Comparison of ENCODE assay signal across 8 cellular contexts in the genomic region with DNA sequence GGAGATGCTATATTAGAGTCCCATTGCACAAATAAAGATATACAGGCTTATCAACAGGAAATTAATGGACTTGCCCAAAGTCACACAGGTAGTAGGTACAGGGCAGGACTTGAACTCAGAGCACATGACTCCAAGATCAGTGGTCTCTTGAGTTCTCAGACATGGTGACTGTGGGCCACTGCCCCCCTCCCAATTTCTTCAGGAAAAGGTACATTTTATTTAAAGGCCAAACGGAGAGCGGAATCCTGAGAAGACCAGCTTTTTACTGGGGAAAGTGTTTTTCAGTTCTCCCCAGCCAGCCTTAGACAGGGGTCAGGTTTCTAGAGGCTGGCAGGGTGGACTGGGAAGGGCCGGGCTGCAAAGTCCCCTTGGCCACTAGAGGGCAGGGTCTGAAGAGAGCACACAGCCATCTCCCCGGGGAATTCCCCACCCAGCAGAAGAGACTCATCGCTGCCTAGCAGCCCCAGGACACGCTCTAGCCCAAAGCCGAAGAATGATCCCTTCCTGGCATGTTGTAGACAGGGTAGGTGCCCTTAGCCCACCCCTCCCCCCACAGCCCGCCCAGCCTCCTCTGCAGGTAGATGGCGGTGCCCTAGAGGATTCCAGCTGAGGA. TPM values are rescaled to one million over a fixed set of nuclear protein-coding genes. Genes with fewer than 3 reads are reported as not detected.
A peak's percentile ranks its signal among the peaks of the same experiment; 100 is the strongest.
DNase-seq lines count a peak whose midpoint lies in the region; ATAC-seq and TF ChIP-seq lines count a peak whose summit lies in the region.

No MANE protein-coding gene starts in this region.

- no peak for TF ChIP-seq POLR2A in transverse colon (IDR thresholded peaks at IDR 0.05)

- H3K27me3 Mint-ChIP-seq in activated T-helper 2 cell treated with anti-CD3 and anti-CD28 coated beads, Interferon-gamma antibody, Interleukin-2, Interleukin-4, amounts not matched to agents 10 μg/mL and 5 μg/mL and 100 μg/mL, durations not matched to agents 14 hours and 24 hours and 36 hours (ENCODE audit: low read depth), result no peaks in the 10 kb centered on the region

- H3K79me2 ChIP-seq in KMS-11 (ENCODE audit: insufficient read depth, low read depth) (no peaks in the 10 kb centered on the region), parathyroid adenoma (peaks cover 4% of the 10 kb centered on the region)

- H3K27me3 ChIP-seq in KMS-11 (ENCODE audit: insufficient read depth, low read depth), result no peaks in the 10 kb centered on the region
- H3K27me3 ChIP-seq in RWPE2 (ENCODE audit: insufficient read depth, poor library complexity, severe bottlenecking), result no peaks in the 10 kb centered on the region
- H3K27me3 ChIP-seq in foreskin keratinocyte, result no peaks in the 10 kb centered on the region
- no peaks in the 10 kb centered on the region for H3K27me3 ChIP-seq in parathyroid adenoma (ENCODE audit: control insufficient read depth, insufficient read depth, low read length)
- H3K27me3 ChIP-seq in transverse colon, result no peaks in the 10 kb centered on the region

- peak overlapping the region; percentile 79 for H3K4me3 ChIP-seq in KMS-11 (IDR thresholded peaks at IDR 0.05; ENCODE audit: insufficient read depth, low read depth, low read length)
- H3K4me3 ChIP-seq in RWPE2 (ENCODE audit: severe bottlenecking), result no peak overlapping the region
- no peak overlapping the region for H3K4me3 ChIP-seq in parathyroid adenoma (ENCODE audit: low read depth, low read length)
- no peak overlapping the region for H3K4me3 ChIP-seq in transverse colon

- peak; percentile 100 for TF ChIP-seq CTCF in KMS-11 (conservative IDR thresholded peaks at IDR 0.05; ENCODE audit: low read depth, low read length)
- TF ChIP-seq CTCF in RWPE2 (IDR thresholded peaks at IDR 0.05; ENCODE audit: poor library complexity, severe bottlenecking), result peak; percentile 87
- TF ChIP-seq CTCF in foreskin keratinocyte (conservative IDR thresholded peaks at IDR 0.05), result peak; percentile 94
- TF ChIP-seq CTCF in parathyroid adenoma (IDR thresholded peaks at IDR 0.05), result peak; percentile 60
- peak; percentile 67 to 87 (median 81) for TF ChIP-seq CTCF in transverse colon (IDR thresholded peaks at IDR 0.05)

- H3K36me3 Mint-ChIP-seq in activated T-helper 2 cell treated with anti-CD3 and anti-CD28 coated beads, Interferon-gamma antibody, Interleukin-2, Interleukin-4, amounts not matched to agents 10 μg/mL and 5 μg/mL and 100 μg/mL, durations not matched to agents 14 hours and 24 hours and 36 hours (ENCODE audit: low read depth), result peaks cover 18% of the 10 kb centered on the region

- no peak for TF ChIP-seq EP300 in transverse colon (IDR thresholded peaks at IDR 0.05; ENCODE audit: low read depth)

- peak; percentile 85 for DNase-seq in DMS53 treated with DMSO at 0.1 percent for 48 hours (lab: John Stamatoyannopoulos, UW; ENCODE audit: unreplicated experiment)
- DNase-seq in RWPE2 (ENCODE audit: low spot score), result peak; percentile 76
- peak; percentile 68 for DNase-seq in activated T-helper 2 cell treated with anti-CD3 and anti-CD28 coated beads, Interferon-gamma antibody, Interleukin-2, Interleukin-4, amounts not matched to agents 10 μg/mL and 5 μg/mL and 100 μg/mL, durations not matched to agents 14 hours and 24 hours and 36 hours (ENCODE audit: low spot score)
- peak; percentile 51 to 71 for DNase-seq in foreskin keratinocyte
- DNase-seq in transverse colon, result peak; percentile 78

- H3K27ac Mint-ChIP-seq in activated T-helper 2 cell treated with anti-CD3 and anti-CD28 coated beads, Interferon-gamma antibody, Interleukin-2, Interleukin-4, amounts not matched to agents 10 μg/mL and 5 μg/mL and 100 μg/mL, durations not matched to agents 14 hours and 24 hours and 36 hours, result peak overlapping the region; percentile 15

- H3K9ac ChIP-seq in KMS-11 (peak overlapping the region; percentile 16; the same call in 1 of the 2 replicates), parathyroid adenoma (no peak overlapping the region)

- in situ Hi-C loops in transverse colon (cut with MboI; ENCODE audit: low pct_ligation_motif_present in 1 of 4, low pct_unique_long_range_greater_than_20kb in 1 of 4, low sequenced_read_pairs in 3 of 4), result loop anchor here (25.0 kb wide), 2 partner anchors 353 to 378 kb away; no protein-coding TSS in a partner anchor

- H3K4me2 ChIP-seq in KMS-11 (peak overlapping the region; percentile 46), parathyroid adenoma (ENCODE audit: low read length) (no peak overlapping the region)

- no peaks in the 10 kb centered on the region for H4K20me1 ChIP-seq in KMS-11 (ENCODE audit: insufficient read depth)

- WGBS in transverse colon (ENCODE audit: low coverage in 1 of 2), 2 donors, result 0 to 40% methylated on average over 1 to 9 of the region's 9 CpGs

- H3K36me3 ChIP-seq in KMS-11 (ENCODE audit: insufficient read depth) (no peaks in the 10 kb centered on the region), RWPE2 (ENCODE audit: low read depth) (no peaks in the 10 kb centered on the region), parathyroid adenoma (ENCODE audit: control insufficient read depth, insufficient read depth, low read length) (no peaks in the 10 kb centered on the region), transverse colon (no peaks in the 10 kb centered on the region)

- ATAC-seq in GM21576 (IDR thresholded peaks at IDR 0.05; ENCODE audit: unreplicated experiment), result peak; percentile 93
- peak; percentile 99 for ATAC-seq in RWPE2 (ENCODE audit: low read depth)
- ATAC-seq in foreskin keratinocyte, result peak; percentile 99

- intact Hi-C loops in activated T-helper 2 cell treated with anti-CD3 and anti-CD28 coated beads, Interferon-gamma antibody, Interleukin-2, Interleukin-4, amounts not matched to agents 10 μg/mL and 5 μg/mL and 100 μg/mL, durations not matched to agents 14 hours and 24 hours and 36 hours (cut with micrococcal nuclease), result loop anchor here (2.0 to 5.0 kb wide), 3 partner anchors 60 to 252 kb away; no protein-coding TSS in a partner anchor
- intact Hi-C loops in transverse colon (cut with DNase I; ENCODE audit: low total_unique reads), result loop anchor here (5.0 kb wide), 1 partner anchor 143 kb away; no protein-coding TSS in a partner anchor

- H2AFZ ChIP-seq in KMS-11 (ENCODE audit: low read depth), result peak overlapping the region; percentile 43
- peak overlapping the region; percentile 22 for H2AFZ ChIP-seq in parathyroid adenoma

- H3K9me3 ChIP-seq in RWPE2 (ENCODE audit: severe bottlenecking) (no peaks in the 10 kb centered on the region), parathyroid adenoma (ENCODE audit: control insufficient read depth, low read length) (no peaks in the 10 kb centered on the region), transverse colon (no peaks in the 10 kb centered on the region)

- H3K4me1 Mint-ChIP-seq in activated T-helper 2 cell treated with anti-CD3 and anti-CD28 coated beads, Interferon-gamma antibody, Interleukin-2, Interleukin-4, amounts not matched to agents 10 μg/mL and 5 μg/mL and 100 μg/mL, durations not matched to agents 14 hours and 24 hours and 36 hours (ENCODE audit: low read depth), result peaks cover 45% of the 10 kb centered on the region

- H3K4me3 Mint-ChIP-seq in activated T-helper 2 cell treated with anti-CD3 and anti-CD28 coated beads, Interferon-gamma antibody, Interleukin-2, Interleukin-4, amounts not matched to agents 10 μg/mL and 5 μg/mL and 100 μg/mL, durations not matched to agents 14 hours and 24 hours and 36 hours (ENCODE audit: low read depth), result no peak overlapping the region

- no peaks in the 10 kb centered on the region for H3K9me3 Mint-ChIP-seq in activated T-helper 2 cell treated with anti-CD3 and anti-CD28 coated beads, Interferon-gamma antibody, Interleukin-2, Interleukin-4, amounts not matched to agents 10 μg/mL and 5 μg/mL and 100 μg/mL, durations not matched to agents 14 hours and 24 hours and 36 hours

- H3K27ac ChIP-seq in KMS-11, result 0 out of 2 replicates have a peak overlapping the region, but pooled peaks have one; percentile 9
- no peak overlapping the region for H3K27ac ChIP-seq in RWPE2 (ENCODE audit: poor library complexity, severe bottlenecking)
- H3K27ac ChIP-seq in foreskin keratinocyte, result no peak overlapping the region
- no peak overlapping the region for H3K27ac ChIP-seq in parathyroid adenoma
- H3K27ac ChIP-seq in transverse colon, result no peak overlapping the region

- H3K4me1 ChIP-seq in KMS-11 (ENCODE audit: low read depth, poor library complexity, severe bottlenecking), result peaks cover 16% of the 10 kb centered on the region
- H3K4me1 ChIP-seq in RWPE2 (ENCODE audit: insufficient read depth, poor library complexity, severe bottlenecking), result no peaks in the 10 kb centered on the region
- H3K4me1 ChIP-seq in foreskin keratinocyte, result no peaks in the 10 kb centered on the region
- H3K4me1 ChIP-seq in parathyroid adenoma, result peaks cover 4% of the 10 kb centered on the region
- peaks cover 3 to 10% (median 5%) of the 10 kb centered on the region in 4 donors for H3K4me1 ChIP-seq in transverse colon

RNA-seq across cellular contexts. Expression of a gene that starts 29.7 kb away (rescaled TPM):
- total RNA-seq in activated T-helper 2 cell treated with anti-CD3 and anti-CD28 coated beads, Interferon-gamma antibody, Interleukin-2, Interleukin-4, amounts not matched to agents 10 μg/mL and 5 μg/mL and 100 μg/mL, durations not matched to agents 14 hours and 24 hours and 36 hours, result 11.6 and 13.4 TPM in 2 replicates
- total RNA-seq in foreskin keratinocyte (8.7 and 9.5 TPM in 2 replicates), transverse colon (10 to 100 TPM in 3 of 4 donors, 1 to 10 TPM in 1; 7.5 to 25.7 (median 19.9) TPM)
- 10.7 and 14.8 TPM in 2 replicates for polyA plus RNA-seq in foreskin keratinocyte
